8 cellular contexts compared by ENCODE assay signal in the genomic region with DNA sequence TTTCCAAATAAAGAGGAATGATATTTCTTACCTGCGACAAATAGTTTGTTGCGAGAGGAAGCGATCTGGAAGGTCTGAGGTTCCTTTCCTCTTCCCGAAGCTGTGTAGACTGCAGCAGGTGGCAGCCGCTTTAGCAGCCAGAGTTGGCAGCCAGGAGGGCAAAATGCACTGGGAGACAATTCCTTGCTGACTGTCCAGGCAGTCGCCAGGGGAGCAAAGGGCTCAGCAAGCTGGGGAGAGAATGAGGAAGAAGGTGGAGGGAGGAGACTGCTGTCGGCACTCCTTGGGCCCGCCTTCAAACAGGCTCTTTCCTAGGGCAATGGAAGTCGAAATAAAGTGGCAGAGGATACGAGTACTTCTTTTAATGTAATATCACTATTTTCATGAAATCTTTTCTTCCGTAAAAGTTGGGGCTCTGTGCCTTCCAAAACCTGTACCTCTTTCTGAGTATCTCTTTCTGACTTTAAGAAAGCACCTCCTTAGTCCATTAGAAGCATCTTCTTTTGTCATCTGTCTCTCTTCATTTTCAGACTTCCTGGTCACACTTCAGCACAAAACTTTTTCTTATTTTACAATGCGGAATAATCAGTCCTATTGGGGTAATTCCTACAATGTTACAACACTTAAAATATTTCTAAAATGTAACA. TPM values are rescaled to one million over a fixed set of nuclear protein-coding genes. Genes with fewer than 3 reads are reported as not detected.
A peak's percentile ranks its signal among the peaks of the same experiment; 100 is the strongest.
DNase-seq lines count a peak whose midpoint lies in the region; ATAC-seq and TF ChIP-seq lines count a peak whose summit lies in the region.

A gene (minus strand): TSS at position 220 of the 647 bp plus-strand sequence. CDS start 9,041 bp downstream, outside the sequence.

- H3K4me1 ChIP-seq in right atrium auricular region = peaks cover 0 to 8% of the 10 kb centered on the region in 2 donors
- peaks cover 38 to 44% of the 10 kb centered on the region in 2 donors for H3K4me1 ChIP-seq in gastrocnemius medialis

- DNase-seq in HK-2 (ENCODE audit: unreplicated experiment) (peak; percentile 63), UCSD-AML1 (lab: John Stamatoyannopoulos, UW; ENCODE audit: unreplicated experiment) (peak; percentile 71), right atrium auricular region (ENCODE audit: low spot score) (no peak), gastrocnemius medialis (peak; percentile 53 to 75), SW480 (ENCODE audit: low spot score) (no peak), NCI-H1694 (lab: John Stamatoyannopoulos, UW) (no peak)
- no peak for DNase-seq in effector CD8-positive, alpha-beta T cell (lab: John Stamatoyannopoulos, UW)
- DNase-seq in activated naive CD4-positive, alpha-beta T cell treated with Interleukin-2 at 50 U/mL for 16 hours = no peak

- ATAC-seq in gastrocnemius medialis = peak; percentile 74 to 89

- no peak within 1 kb of the TSS for H3K27ac ChIP-seq in right atrium auricular region
- peak within 1 kb of the TSS; percentile 54 to 74 (median 69) for H3K27ac ChIP-seq in gastrocnemius medialis

- peak within 1 kb of the TSS in 1 of 2 donors; percentile 29 for H3K4me3 ChIP-seq in right atrium auricular region
- H3K4me3 ChIP-seq in gastrocnemius medialis = peak within 1 kb of the TSS; percentile 33 to 38 (median 36)

- in situ Hi-C loops in gastrocnemius medialis (cut with MboI; ENCODE audit: low sequenced_read_pairs in 4 of 4) = no loop called here

- TF ChIP-seq POLR2A in gastrocnemius medialis (IDR thresholded peaks at IDR 0.05) = no peak

- intact Hi-C loops in gastrocnemius medialis (cut with DNase I; ENCODE audit: low total_unique reads) = no loop called here

- no peak for TF ChIP-seq CTCF in right atrium auricular region (IDR thresholded peaks at IDR 0.05)
- TF ChIP-seq CTCF in gastrocnemius medialis (IDR thresholded peaks at IDR 0.05 in 4 of 5, conservative IDR thresholded peaks at IDR 0.05 in 1 of 5) = no peak

- no peaks in the 10 kb centered on the region for H3K9me3 ChIP-seq in right atrium auricular region
- H3K9me3 ChIP-seq in gastrocnemius medialis = no peaks in the 10 kb centered on the region

- H3K36me3 ChIP-seq in right atrium auricular region (no peaks in the 10 kb centered on the region), gastrocnemius medialis (no peaks in the 10 kb centered on the region)

- no peaks in the 10 kb centered on the region for H3K27me3 ChIP-seq in right atrium auricular region
- H3K27me3 ChIP-seq in gastrocnemius medialis = no peaks in the 10 kb centered on the region

RNA-seq across cellular contexts. Expression of the gene that starts here (rescaled TPM):
- total RNA-seq in right atrium auricular region (10 to 100 TPM; 11.1 to 17.0 TPM), gastrocnemius medialis (10 to 100 TPM in 1 of 4 donors, 1 to 10 TPM in 2, under 1 TPM in 1; 0.58 to 11.7 (median 6.8) TPM)

Comparison
In these comparisons a context has a peak if more than half of its experiments do, and no peak if none do; other contexts are left out.
1. DNase-seq: peak in HK-2 (single experiment), UCSD-AML1 (single experiment) and gastrocnemius medialis (2 of 2); none in right atrium auricular region (single experiment), SW480 (single experiment), NCI-H1694 (single experiment), effector CD8-positive, alpha-beta T cell (single experiment) and activated naive CD4-positive, alpha-beta T cell treated with Interleukin-2 at 50 U/mL for 16 hours (single experiment).
2. H3K27ac ChIP-seq: peak in gastrocnemius medialis (4 of 4); none in right atrium auricular region (0 of 2).